Comparison of ENCODE assay signal across 8 cellular contexts in genomic region chr2:218781691-218782528, GRCh38. TPM values are rescaled to one million over a fixed set of nuclear protein-coding genes. Genes with fewer than 3 reads are reported as not detected.
A peak's percentile ranks its signal among the peaks of the same experiment; 100 is the strongest.
DNase-seq lines count a peak whose midpoint lies in the region; ATAC-seq and TF ChIP-seq lines count a peak whose summit lies in the region.
"Had no signal": no experiment of that assay in that cellular context is flagged by ENCODE, and none has a peak within 500 bp of the region (broad histone marks: within the 10 kb centered on the region; RNA-seq: fewer than 3 reads in every experiment).

CYP27A1 (plus strand) TSS chr2:218782147; CDS start chr2:218782183, 36 bp downstream.

- DNase-seq in HFF-Myc (ENCODE audit: extremely low read depth, low read depth), result no peak
- peak; percentile 61 to 71 (median 63) for DNase-seq in adrenal gland
- DNase-seq in left ventricle myocardium superior, result peak; percentile 75
- DNase-seq in posterior cingulate gyrus, result peak; percentile 46 to 95 (median 66)
- DNase-seq in stimulated activated naive CD4-positive, alpha-beta T cell treated with Interleukin-2 at 50 U/mL for 16 hours (lab: John Stamatoyannopoulos, UW), result no peak

- peaks cover 0 to 2% (median 0%) of the 10 kb centered on the region in 3 donors for H3K9me3 ChIP-seq in adrenal gland (replicated peaks in 1 of 3)

- TF ChIP-seq POLR2A in adrenal gland (IDR thresholded peaks at IDR 0.05), result peak; percentile 12 to 67

- no peaks in the 10 kb centered on the region for H3K36me3 ChIP-seq in adrenal gland (replicated peaks in 1 of 2)

- TF ChIP-seq CTCF in HFF-Myc (IDR thresholded peaks at IDR 0.05; ENCODE audit: low read depth, low read length, missing control alignments) (no peak), adrenal gland (IDR thresholded peaks at IDR 0.05) (no peak)

- intact Hi-C loops in adrenal gland (cut with DNase I), result loop anchor here in 1 of 2 donors (10.0 kb wide), 1 partner anchor 67 kb away; the partner anchor contains the start of gene TTLL4
- intact Hi-C loops in left ventricle myocardium superior (cut with micrococcal nuclease), result no loop called here
- intact Hi-C loops in posterior cingulate gyrus (cut with DNase I), result loop anchor here (5.0 kb wide), 2 partner anchors 35 to 70 kb away; partner anchors contain the start of gene TTLL4

- H3K4me3 ChIP-seq in HFF-Myc (replicated peaks; ENCODE audit: low read depth, low read length) (peak within 1 kb of the TSS; percentile 42), adrenal gland (peak within 1 kb of the TSS; percentile 9 to 87 (median 66))
- H3K4me3 ChIP-seq: PC-9 had no signal

- no peaks in the 10 kb centered on the region for H3K27me3 ChIP-seq in adrenal gland

- 1 to 2% (median 1%) methylated on average over 31 to 76 of the region's 76 CpGs for WGBS in adrenal gland, 4 donors

- H3K4me1 ChIP-seq in adrenal gland (replicated peaks in 1 of 2), result peaks cover 9 to 25% of the 10 kb centered on the region in 2 donors

- ATAC-seq in left ventricle myocardium superior (peak; percentile 93), HG02852 (IDR thresholded peaks at IDR 0.05; ENCODE audit: unreplicated experiment) (no peak), GM21390 (IDR thresholded peaks at IDR 0.05; ENCODE audit: unreplicated experiment) (no peak)

- H3K27ac ChIP-seq in adrenal gland, result peak within 1 kb of the TSS in 4 of 5 donors; percentile 46 to 89 (median 74)
- H3K27ac ChIP-seq: PC-9 had no signal

RNA-seq across cellular contexts. Expression of gene CYP27A1, which starts in this region (rescaled TPM):
- total RNA-seq in adrenal gland (100 to 1,000 TPM in 4 of 8 donors, 10 to 100 TPM in 4; 47.3 to 124 (median 99.5) TPM), left ventricle myocardium superior (7.9 TPM)
- polyA plus RNA-seq in adrenal gland, result 10 to 100 TPM; 29.1 to 75.5 (median 45.8) TPM

Comparison
In these comparisons a context has a peak if more than half of its experiments do, and no peak if none do; other contexts are left out.
1. DNase-seq: peak in adrenal gland (7 of 7), left ventricle myocardium superior (single experiment) and posterior cingulate gyrus (10 of 10); none in HFF-Myc (single experiment) and stimulated activated naive CD4-positive, alpha-beta T cell treated with Interleukin-2 at 50 U/mL for 16 hours (single experiment).